In genomic region chr5:95954716-95955115, GRCh38 we compare ENCODE assay signal across 19 cellular contexts. TPM values are rescaled to one million over a fixed set of nuclear protein-coding genes. Genes with fewer than 3 reads are reported as not detected.
DNase-seq lines count a peak whose midpoint lies in the region; ATAC-seq and TF ChIP-seq lines count a peak whose summit lies in the region.
"Had no signal": no experiment of that assay in that cellular context is flagged by ENCODE, and none has a peak within 500 bp of the region (broad histone marks: within the 10 kb centered on the region; RNA-seq: fewer than 3 reads in every experiment).

No MANE protein-coding gene starts in this region.

- no peaks in the 10 kb centered on the region for H3K27me3 Mint-ChIP-seq in Calu3 (ENCODE audit: unreplicated experiment)
- no peaks in the 10 kb centered on the region for H3K27me3 Mint-ChIP-seq in osteocyte (ENCODE audit: unreplicated experiment)
- H3K27me3 Mint-ChIP-seq: CD4-positive, CD25-positive, alpha-beta regulatory T cell had no signal

- no peaks in the 10 kb centered on the region for H3K9me3 ChIP-seq in PC-3 (ENCODE audit: low read length)
- H3K9me3 ChIP-seq: psoas muscle, SJSA1 had no signal

- H3K36me3 Mint-ChIP-seq in Calu3 (ENCODE audit: insufficient read depth, unreplicated experiment) (peaks cover 8% of the 10 kb centered on the region), osteocyte (ENCODE audit: unreplicated experiment) (peaks cover 20% of the 10 kb centered on the region)
- H3K36me3 Mint-ChIP-seq: CD4-positive, CD25-positive, alpha-beta regulatory T cell had no signal

- CTCF ChIA-PET in Calu3 (lab: Charles Lee) (interaction anchor here (0.7 kb wide), 1 partner anchor 17 kb away, joined by 3 read pairs; no protein-coding TSS in a partner anchor), PC-3 (lab: Charles Lee) (no interaction called here)

- H3K9me2 ChIP-seq in PC-3 (replicated peaks; ENCODE audit: low read length): no peaks in the 10 kb centered on the region

- H3K9ac ChIP-seq in PC-3 (ENCODE audit: low read length): no peak overlapping the region

- H3K4me2 ChIP-seq in PC-3 (ENCODE audit: low read length): peak overlapping the region; percentile 20
- H3K4me2 ChIP-seq: PC-9 had no signal

- H3K4me1 Mint-ChIP-seq in Calu3 (ENCODE audit: low read depth, unreplicated experiment): peaks cover 62% of the 10 kb centered on the region
- H3K4me1 Mint-ChIP-seq in osteocyte (ENCODE audit: unreplicated experiment): peaks cover 78% of the 10 kb centered on the region

- peaks cover 80% of the 10 kb centered on the region for H4K20me1 ChIP-seq in PC-3 (ENCODE audit: low read length)

- peaks cover 18% of the 10 kb centered on the region for H3K36me3 ChIP-seq in PC-3 (ENCODE audit: low read depth, low read length)

- ATAC-seq in PC-3 (no peak), HG03565 (IDR thresholded peaks at IDR 0.05; ENCODE audit: unreplicated experiment) (no peak)
- ATAC-seq: activated T-cell treated with anti-CD3 and anti-CD28 coated beads, Interleukin-2, amount 50 U/mL, for 72 hours; psoas muscle had no signal

- no peak overlapping the region for H2AFZ ChIP-seq in PC-3 (ENCODE audit: low read length)
- H2AFZ ChIP-seq: PC-9 had no signal

- H3K27ac ChIP-seq in PC-3 (ENCODE audit: low read length): no peak overlapping the region
- H3K27ac ChIP-seq in epithelial cell of prostate: peak overlapping the region; percentile 96
- H3K27ac ChIP-seq: PC-9, psoas muscle, SJSA1 had no signal

- H3K27me3 ChIP-seq in PC-3 (ENCODE audit: low read length): no peaks in the 10 kb centered on the region
- H3K27me3 ChIP-seq: SJSA1 had no signal

- no peak for DNase-seq in Calu3
- no peak for DNase-seq in PC-3
- no peak for DNase-seq in epithelial cell of prostate (ENCODE audit: low read depth, low spot score)
- no peak for DNase-seq in osteocyte (ENCODE audit: extremely low spot score, unreplicated experiment)
- no peak for DNase-seq in HuH-7.5 (ENCODE audit: low spot score)
- DNase-seq in NCI-H510A treated with DMSO at 0.1 percent for 48 hours (lab: John Stamatoyannopoulos, UW): no peak
- DNase-seq: activated naive CD4-positive, alpha-beta T cell treated with anti-CD3 and anti-CD28 coated beads, Interleukin-2, amount 10 ng/mL, durations not matched to agents 7 days and 5 days; activated T-cell treated with anti-CD3 and anti-CD28 coated beads, Interleukin-2, amount 50 U/mL, for 72 hours; CD4-positive, CD25-positive, alpha-beta regulatory T cell; cortex of kidney; KG1; NCI-H146; PC-9; psoas muscle; stimulated activated CD4-positive, alpha-beta T cell treated with anti-CD3 and anti-CD28 coated beads, Interleukin-1b, Interleukin-23, amount 100 ng/mL, for 48 hours; substantia nigra had no signal

- H3K4me3 ChIP-seq in PC-3 (ENCODE audit: low read length): no peak overlapping the region
- H3K4me3 ChIP-seq: PC-9, SJSA1, skin epidermis had no signal

- H3K4me1 ChIP-seq in PC-3 (ENCODE audit: insufficient read depth, low read length): peaks cover 41% of the 10 kb centered on the region

- no peak overlapping the region for H3K4me3 Mint-ChIP-seq in Calu3 (ENCODE audit: low read depth, unreplicated experiment)
- H3K4me3 Mint-ChIP-seq in osteocyte (ENCODE audit: unreplicated experiment): peak overlapping the region; percentile 11
- H3K4me3 Mint-ChIP-seq: activated naive CD4-positive, alpha-beta T cell treated with anti-CD3 and anti-CD28 coated beads, Interleukin-2, amount 10 ng/mL, durations not matched to agents 7 days and 5 days; activated T-cell treated with anti-CD3 and anti-CD28 coated beads, Interleukin-2, amount 50 U/mL, for 72 hours; CD4-positive, CD25-positive, alpha-beta regulatory T cell had no signal

- POLR2A ChIA-PET in PC-3 (lab: Charles Lee; ENCODE audit: unreplicated experiment): no interaction called here

- no peaks in the 10 kb centered on the region for H3F3A ChIP-seq in PC-3 (ENCODE audit: low read length, unreplicated experiment)

- intact Hi-C loops in Calu3 (cut with micrococcal nuclease; ENCODE audit: unreplicated experiment): loop anchor here (5.0 kb wide), 1 partner anchor 47 kb away; no protein-coding TSS in a partner anchor
- intact Hi-C loops in PC-3 (cut with micrococcal nuclease): loop anchor here (5.0 kb wide), 1 partner anchor 52 kb away; no protein-coding TSS in a partner anchor

- peaks cover 3% of the 10 kb centered on the region for H3K9me3 Mint-ChIP-seq in Calu3 (ENCODE audit: low read depth, unreplicated experiment)
- peaks cover 6% of the 10 kb centered on the region for H3K9me3 Mint-ChIP-seq in osteocyte (ENCODE audit: unreplicated experiment)
- H3K9me3 Mint-ChIP-seq: activated naive CD4-positive, alpha-beta T cell treated with anti-CD3 and anti-CD28 coated beads, Interleukin-2, amount 10 ng/mL, durations not matched to agents 7 days and 5 days; activated T-cell treated with anti-CD3 and anti-CD28 coated beads, Interleukin-2, amount 50 U/mL, for 72 hours; CD4-positive, CD25-positive, alpha-beta regulatory T cell had no signal

- TF ChIP-seq CTCF in Calu3 (IDR thresholded peaks at IDR 0.05; ENCODE audit: unreplicated experiment) (no peak), PC-3 (conservative IDR thresholded peaks at IDR 0.05; ENCODE audit: low read depth, low read length) (no peak), osteocyte (IDR thresholded peaks at IDR 0.05) (no peak)

- H3K79me2 ChIP-seq in PC-3 (ENCODE audit: low read length): peaks cover 96% of the 10 kb centered on the region

- BruUV-seq in Calu3 (replicated peaks; lab: Mats Ljungman, UMichigan): no TSS peak
- BruUV-seq in PC-3 (replicated peaks; lab: Mats Ljungman, UMichigan): no TSS peak

- peak overlapping the region; percentile 19 for H3K27ac Mint-ChIP-seq in Calu3 (ENCODE audit: unreplicated experiment)
- peak overlapping the region; percentile 27 for H3K27ac Mint-ChIP-seq in osteocyte (ENCODE audit: unreplicated experiment)
- H3K27ac Mint-ChIP-seq: activated naive CD4-positive, alpha-beta T cell treated with anti-CD3 and anti-CD28 coated beads, Interleukin-2, amount 10 ng/mL, durations not matched to agents 7 days and 5 days; activated T-cell treated with anti-CD3 and anti-CD28 coated beads, Interleukin-2, amount 50 U/mL, for 72 hours; CD4-positive, CD25-positive, alpha-beta regulatory T cell had no signal

RNA-seq across cellular contexts. Expression of gene ELL2, which starts 6.9 kb away (rescaled TPM):
- total RNA-seq in Calu3 (2022): 56.2 and 57.7 TPM in 2 replicates
- total RNA-seq in PC-3 (2014; rRNA removed): 72.2 and 82.4 TPM in 2 replicates
- total RNA-seq in osteocyte: 50.7 and 50.8 TPM in 2 replicates
